In the genomic region with DNA sequence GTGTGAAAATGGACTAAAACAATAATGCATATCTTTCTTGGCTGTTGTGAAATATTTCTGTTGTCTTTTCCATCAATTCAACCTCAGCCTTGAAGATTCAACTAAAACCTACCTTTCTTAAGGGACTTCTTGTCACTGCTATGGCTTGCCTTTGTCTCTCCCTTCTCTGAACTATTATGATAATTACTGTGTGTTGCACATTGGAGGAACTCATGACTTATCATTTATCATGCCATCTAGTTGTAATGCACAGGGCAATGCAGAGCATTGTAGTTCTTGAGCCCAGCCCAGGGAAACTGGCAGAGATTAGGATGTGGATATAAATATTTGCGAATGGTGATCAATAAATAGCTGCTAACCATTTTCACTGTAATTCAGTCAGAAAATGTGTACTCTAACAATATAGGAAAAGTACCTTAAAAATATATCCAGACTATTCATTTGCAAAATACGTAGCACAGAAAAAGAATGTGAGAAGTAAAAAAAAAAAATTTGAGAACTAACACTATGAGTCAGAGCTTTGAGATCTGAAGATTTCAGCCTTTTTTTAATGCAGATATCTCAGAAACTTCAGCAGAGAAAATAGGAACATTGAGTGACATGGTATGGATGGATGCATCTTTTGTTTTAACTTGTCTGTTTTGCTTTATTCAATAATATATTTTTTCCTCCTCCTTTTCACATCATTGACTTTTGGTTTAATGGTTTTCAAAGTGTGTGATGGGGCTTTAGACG, we compare ENCODE assay signal across 18 cellular contexts.
"Had no signal": no experiment of that assay in that cellular context is flagged by ENCODE, and none has a peak within 500 bp of the region (broad histone marks: within the 10 kb centered on the region; RNA-seq: fewer than 3 reads in every experiment).

No MANE protein-coding gene starts in this region.

- DNase-seq: Karpas-422, KG1, MG63, NCI-H1092, NCI-H1105 treated with DMSO at 0.1 percent for 48 hours, NCI-H1417 treated with DMSO at 0.1 percent for 48 hours, NCI-H146, NCI-H1694 treated with DMSO at 0.1 percent for 48 hours, NCI-H1930, NCI-H2081, NCI-H2107, NCI-H2227 treated with DMSO at 0.1 percent for 48 hours, NCI-H524, NCI-H526 treated with DMSO at 0.1 percent for 48 hours, NCI-H748 treated with DMSO at 0.1 percent for 48 hours, Right ventricle myocardium superior, RPMI8226, SIG-M5 had no signal
